ENCODE assay signal across 3 cellular contexts in the genomic region with DNA sequence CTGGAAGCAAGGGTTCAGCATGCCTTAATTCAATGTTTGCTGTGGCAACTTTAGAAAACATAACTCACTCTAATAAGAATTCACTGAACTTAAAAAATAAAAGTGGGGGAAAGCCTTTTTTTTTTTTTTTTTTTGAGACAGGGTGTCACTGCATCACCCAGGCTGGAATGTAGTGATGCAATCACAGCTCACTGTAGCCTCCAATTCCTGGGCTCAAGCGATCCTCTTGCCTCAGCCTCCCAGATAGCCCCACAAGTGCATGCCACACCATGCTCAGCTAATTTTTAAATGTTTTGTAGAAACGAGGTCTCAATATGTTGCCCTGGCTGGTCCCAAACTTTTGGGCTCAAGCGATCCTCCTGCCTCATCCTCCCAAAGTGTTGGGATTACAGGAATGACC.
A peak's percentile ranks its signal among the peaks of the same experiment; 100 is the strongest.
TF ChIP-seq lines count a peak whose summit lies in the region.

No MANE protein-coding gene starts in this region.

TF ChIP-seq in A549, 52 proteins besides CTCF, POLR2A, EP300 and RAD21:
- TF ChIP-seq CBX2 (IDR thresholded peaks at IDR 0.05; ENCODE audit: borderline replicate concordance, low read depth) (no peak), MYC (IDR thresholded peaks at IDR 0.05; ENCODE audit: borderline replicate concordance, low read length) (no peak), CHD2 (IDR thresholded peaks at IDR 0.05; ENCODE audit: low read length, partially characterized antibody) (no peak), CEBPB (IDR thresholded peaks at IDR 0.05) (peak in 1 of 2 experiments; percentile 43; a peak in 1 of 4 replicates), ZSCAN20 (CRISPR knock-in tag; IDR thresholded peaks at IDR 0.05) (no peak)
- TF ChIP-seq, protein P1, sequence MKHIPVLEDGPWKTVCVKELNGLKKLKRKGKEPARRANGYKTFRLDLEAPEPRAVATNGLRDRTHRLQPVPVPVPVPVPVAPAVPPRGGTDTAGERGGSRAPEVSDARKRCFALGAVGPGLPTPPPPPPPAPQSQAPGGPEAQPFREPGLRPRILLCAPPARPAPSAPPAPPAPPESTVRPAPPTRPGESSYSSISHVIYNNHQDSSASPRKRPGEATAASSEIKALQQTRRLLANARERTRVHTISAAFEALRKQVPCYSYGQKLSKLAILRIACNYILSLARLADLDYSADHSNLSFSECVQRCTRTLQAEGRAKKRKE (CRISPR knock-in tag; IDR thresholded peaks at IDR 0.05; ENCODE audit: low read depth): no peak
- TF ChIP-seq, protein P2, sequence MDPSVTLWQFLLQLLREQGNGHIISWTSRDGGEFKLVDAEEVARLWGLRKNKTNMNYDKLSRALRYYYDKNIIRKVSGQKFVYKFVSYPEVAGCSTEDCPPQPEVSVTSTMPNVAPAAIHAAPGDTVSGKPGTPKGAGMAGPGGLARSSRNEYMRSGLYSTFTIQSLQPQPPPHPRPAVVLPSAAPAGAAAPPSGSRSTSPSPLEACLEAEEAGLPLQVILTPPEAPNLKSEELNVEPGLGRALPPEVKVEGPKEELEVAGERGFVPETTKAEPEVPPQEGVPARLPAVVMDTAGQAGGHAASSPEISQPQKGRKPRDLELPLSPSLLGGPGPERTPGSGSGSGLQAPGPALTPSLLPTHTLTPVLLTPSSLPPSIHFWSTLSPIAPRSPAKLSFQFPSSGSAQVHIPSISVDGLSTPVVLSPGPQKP (IDR thresholded peaks at IDR 0.05; ENCODE audit: low read depth, low read length): no peak

TF ChIP-seq in IMR-90, 13 proteins besides CTCF, POLR2A, EP300 and RAD21:
- TF ChIP-seq RCOR1 (IDR thresholded peaks at IDR 0.05; ENCODE audit: insufficient replicate concordance, low read length): no peak
- no peak for TF ChIP-seq CHD1 (IDR thresholded peaks at IDR 0.05; ENCODE audit: low read depth, low read length)
- no peak for TF ChIP-seq SMC3 (IDR thresholded peaks at IDR 0.05; ENCODE audit: low read depth, low read length)
- no peak for TF ChIP-seq RFX5 (IDR thresholded peaks at IDR 0.05; ENCODE audit: low read depth, low read length)
- TF ChIP-seq, protein P2 (IDR thresholded peaks at IDR 0.05; ENCODE audit: borderline replicate concordance, low read depth, low read length): no peak
- no peak for TF ChIP-seq FOS (IDR thresholded peaks at IDR 0.05; ENCODE audit: low read depth, low read length)
- no peak for TF ChIP-seq MXI1 (IDR thresholded peaks at IDR 0.05; ENCODE audit: borderline replicate concordance, low read depth, low read length)
- TF ChIP-seq CEBPB (IDR thresholded peaks at IDR 0.05; ENCODE audit: low read depth, low read length): peak; percentile 42; the same call in 1 of the 2 replicates

TF ChIP-seq in H1, 55 proteins besides CTCF, POLR2A, EP300 and RAD21:
- TF ChIP-seq CHD2 (IDR thresholded peaks at IDR 0.05; ENCODE audit: low read length) (no peak), CEBPB (IDR thresholded peaks at IDR 0.05; ENCODE audit: low read depth, low read length) (peak; percentile 39; the same call in 1 of the 2 replicates)
